33 cellular contexts compared by ENCODE assay signal in the genomic region with DNA sequence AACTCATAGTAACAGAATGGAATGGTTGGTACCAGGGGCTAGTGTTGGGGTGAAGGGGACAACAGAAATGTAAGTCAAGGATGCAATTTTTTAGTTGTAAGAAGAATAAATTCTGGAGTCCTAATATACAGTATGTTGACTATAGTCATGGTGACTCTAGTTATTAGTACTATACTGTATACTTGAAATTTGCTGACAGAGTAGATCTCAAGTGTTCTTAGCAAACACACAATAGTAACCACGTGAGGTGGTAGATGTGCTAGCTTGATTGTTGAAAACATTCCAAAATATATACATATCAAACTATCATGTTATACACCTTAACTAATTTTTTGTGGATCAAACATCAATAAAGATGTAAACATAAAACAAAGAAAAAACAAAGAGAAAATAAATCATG.
"Had no signal": no experiment of that assay in that cellular context is flagged by ENCODE, and none has a peak within 500 bp of the region (broad histone marks: within the 10 kb centered on the region; RNA-seq: fewer than 3 reads in every experiment).

No MANE protein-coding gene starts in this region.

- H3K4me3 ChIP-seq: adrenal gland, body of pancreas, breast epithelium had no signal

- H3K9me3 ChIP-seq: adrenal gland, body of pancreas, breast epithelium had no signal

- H3K27me3 ChIP-seq: adrenal gland, body of pancreas, brain microvascular endothelial cell, breast epithelium had no signal

- FAIRE-seq: astrocyte, TTC549 had no signal

- DNase-seq: activated B cell treated with CpG ODN at 0.5 μM for 24 hours; activated CD4-positive, alpha-beta memory T cell treated with anti-CD3 and anti-CD28 coated beads for 36 hours; activated CD4-positive, alpha-beta T cell treated with anti-CD3 and anti-CD28 coated beads for 4 hours; activated CD4-positive, alpha-beta T cell treated with anti-CD3 and anti-CD28 coated beads, Interleukin-2, amount 10 ng/mL, durations not matched to agents 24 days and 14 days; activated CD4-positive, alpha-beta T cell treated with anti-CD3 and anti-CD28 coated beads, Interleukin-2, amount 50 U/mL, for 1 hour; activated CD4-positive, alpha-beta T cell treated with anti-CD3 and anti-CD28 coated beads, Interleukin-2, amount 50 U/mL, for 4 hours; activated CD4-positive, CD25-positive, alpha-beta regulatory T cell treated with anti-CD3 and anti-CD28 coated beads, Interleukin-2, amount 50 U/mL, for 72 hours; activated CD8-positive, alpha-beta memory T cell treated with anti-CD3 and anti-CD28 coated beads, Interleukin-2, amount 50 U/mL, for 4 hours; activated CD8-positive, alpha-beta T cell treated with anti-CD3 and anti-CD28 coated beads for 36 hours; activated effector memory CD4-positive, alpha-beta T cell treated with anti-CD3 and anti-CD28 coated beads, Interleukin-2, amount 50 U/mL, for 16 hours; activated gamma-delta T cell treated with Interleukin-2 at 50 U/mL for 16 hours; activated naive CD4-positive, alpha-beta T cell; activated naive CD4-positive, alpha-beta T cell treated with anti-CD3 and anti-CD28 coated beads for 36 hours; activated naive CD4-positive, alpha-beta T cell treated with anti-CD3 and anti-CD28 coated beads, Interleukin-2, amount 50 U/mL, for 16 hours; activated naive CD8-positive, alpha-beta T cell treated with anti-CD3 and anti-CD28 coated beads for 36 hours; activated T-cell treated with anti-CD3 and anti-CD28 coated beads for 4 hours; activated T-cell treated with anti-CD3 and anti-CD28 coated beads, Interleukin-2, amount 50 U/mL, for 1 hour; activated T-cell treated with anti-CD3 and anti-CD28 coated beads, Interleukin-2, amount 50 U/mL, for 4 hours; activated T-cell treated with anti-CD3 and anti-CD28 coated beads, Interleukin-2, amount 50 U/mL, for 72 hours; adrenal gland; amniotic stem cell; aorta; body of pancreas; brain microvascular endothelial cell; central memory CD4-positive, alpha-beta T cell; T-helper 2 cell; T-helper 9 cell had no signal

- H3K36me3 ChIP-seq: adrenal gland, brain microvascular endothelial cell, breast epithelium had no signal

- H3K27ac ChIP-seq: adrenal gland, body of pancreas, brain microvascular endothelial cell, breast epithelium, VCaP had no signal

- ATAC-seq: activated CD8-positive, alpha-beta T cell treated with anti-CD3 and anti-CD28 coated beads for 36 hours; activated naive CD4-positive, alpha-beta T cell treated with anti-CD3 and anti-CD28 coated beads, Interleukin-2, amount 50 U/mL, for 72 hours; activated T-cell treated with anti-CD3 and anti-CD28 coated beads, Interleukin-2, amount 50 U/mL, for 4 hours; activated T-cell treated with anti-CD3 and anti-CD28 coated beads, Interleukin-2, amount 50 U/mL, for 72 hours; activated T-helper 17 cell treated with anti-CD3 and anti-CD28 coated beads, Interleukin-2, amount 50 U/mL, for 72 hours; body of pancreas had no signal

- H3K4me1 ChIP-seq: adrenal gland, body of pancreas, breast epithelium had no signal
